20 cellular contexts compared by ENCODE assay signal in genomic region chr1:158547533-158547932, GRCh38. TPM values are rescaled to one million over a fixed set of nuclear protein-coding genes. Genes with fewer than 3 reads are reported as not detected.
DNase-seq lines count a peak whose midpoint lies in the region; ATAC-seq and TF ChIP-seq lines count a peak whose summit lies in the region.
"Had no signal": no experiment of that assay in that cellular context is flagged by ENCODE, and none has a peak within 500 bp of the region (broad histone marks: within the 10 kb centered on the region; RNA-seq: fewer than 3 reads in every experiment).

No MANE protein-coding gene starts in this region.

- intact Hi-C loops in activated CD8-positive, alpha-beta T cell treated with anti-CD3 and anti-CD28 coated beads for 36 hours (cut with micrococcal nuclease), result no loop called here

- H3K27ac Mint-ChIP-seq in activated CD8-positive, alpha-beta T cell treated with anti-CD3 and anti-CD28 coated beads for 36 hours, result no peak overlapping the region
- H3K27ac Mint-ChIP-seq in activated CD8-positive, alpha-beta T cell treated with anti-CD3 and anti-CD28 coated beads, Interleukin-2, amount 10 ng/mL, durations not matched to agents 7 days and 5 days, result no peak overlapping the region
- H3K27ac Mint-ChIP-seq in stimulated activated naive CD8-positive, alpha-beta T cell treated with anti-CD3 and anti-CD28 coated beads, Interleukin-15, Interleukin-2, amounts not matched to agents 100 ng/mL and 50 ng/mL, for 24 hours, result peak overlapping the region; percentile 32
- H3K27ac Mint-ChIP-seq in stimulated activated effector memory CD8-positive, alpha-beta T cell treated with anti-CD3 and anti-CD28 coated beads, Interleukin-12 subunit alpha, Interleukin-12 subunit beta, amount 100 ng/mL, for 72 hours, result no peak overlapping the region
- H3K27ac Mint-ChIP-seq: CD4-positive, alpha-beta memory T cell had no signal

- no peak overlapping the region for H3K4me3 Mint-ChIP-seq in activated CD8-positive, alpha-beta T cell treated with anti-CD3 and anti-CD28 coated beads for 36 hours
- no peak overlapping the region for H3K4me3 Mint-ChIP-seq in activated CD8-positive, alpha-beta T cell treated with anti-CD3 and anti-CD28 coated beads, Interleukin-2, amount 10 ng/mL, durations not matched to agents 7 days and 5 days
- H3K4me3 Mint-ChIP-seq in stimulated activated naive CD8-positive, alpha-beta T cell treated with anti-CD3 and anti-CD28 coated beads, Interleukin-15, Interleukin-2, amounts not matched to agents 100 ng/mL and 50 ng/mL, for 24 hours, result no peak overlapping the region
- no peak overlapping the region for H3K4me3 Mint-ChIP-seq in stimulated activated effector memory CD8-positive, alpha-beta T cell treated with anti-CD3 and anti-CD28 coated beads, Interleukin-12 subunit alpha, Interleukin-12 subunit beta, amount 100 ng/mL, for 72 hours
- H3K4me3 Mint-ChIP-seq: CD4-positive, alpha-beta memory T cell had no signal

- POLR2A ChIA-PET in activated CD8-positive, alpha-beta T cell treated with anti-CD3 and anti-CD28 coated beads for 36 hours (lab: Charles Lee), result no interaction called here
- POLR2A ChIA-PET in activated CD8-positive, alpha-beta T cell treated with anti-CD3 and anti-CD28 coated beads, Interleukin-2, amount 10 ng/mL, durations not matched to agents 7 days and 5 days (lab: Charles Lee), result no interaction called here

- no peaks in the 10 kb centered on the region for H3K9me3 Mint-ChIP-seq in activated CD8-positive, alpha-beta T cell treated with anti-CD3 and anti-CD28 coated beads for 36 hours
- no peaks in the 10 kb centered on the region for H3K9me3 Mint-ChIP-seq in activated CD8-positive, alpha-beta T cell treated with anti-CD3 and anti-CD28 coated beads, Interleukin-2, amount 10 ng/mL, durations not matched to agents 7 days and 5 days (ENCODE audit: insufficient read depth)
- H3K9me3 Mint-ChIP-seq in stimulated activated naive CD8-positive, alpha-beta T cell treated with anti-CD3 and anti-CD28 coated beads, Interleukin-15, Interleukin-2, amounts not matched to agents 100 ng/mL and 50 ng/mL, for 24 hours, result peaks cover 3% of the 10 kb centered on the region
- no peaks in the 10 kb centered on the region for H3K9me3 Mint-ChIP-seq in stimulated activated effector memory CD8-positive, alpha-beta T cell treated with anti-CD3 and anti-CD28 coated beads, Interleukin-12 subunit alpha, Interleukin-12 subunit beta, amount 100 ng/mL, for 72 hours

- TF ChIP-seq CTCF in activated CD8-positive, alpha-beta T cell treated with anti-CD3 and anti-CD28 coated beads for 36 hours (IDR thresholded peaks at IDR 0.05), result no peak

- CTCF ChIA-PET in activated CD8-positive, alpha-beta T cell treated with anti-CD3 and anti-CD28 coated beads for 36 hours (lab: Charles Lee), result no interaction called here
- CTCF ChIA-PET in activated CD8-positive, alpha-beta T cell treated with anti-CD3 and anti-CD28 coated beads, Interleukin-2, amount 10 ng/mL, durations not matched to agents 7 days and 5 days (lab: Charles Lee), result no interaction called here

- no peaks in the 10 kb centered on the region for H3K4me1 Mint-ChIP-seq in activated CD8-positive, alpha-beta T cell treated with anti-CD3 and anti-CD28 coated beads for 36 hours (ENCODE audit: low read depth)
- no peaks in the 10 kb centered on the region for H3K4me1 Mint-ChIP-seq in activated CD8-positive, alpha-beta T cell treated with anti-CD3 and anti-CD28 coated beads, Interleukin-2, amount 10 ng/mL, durations not matched to agents 7 days and 5 days (ENCODE audit: low read depth)
- H3K4me1 Mint-ChIP-seq in stimulated activated naive CD8-positive, alpha-beta T cell treated with anti-CD3 and anti-CD28 coated beads, Interleukin-15, Interleukin-2, amounts not matched to agents 100 ng/mL and 50 ng/mL, for 24 hours (ENCODE audit: low read depth), result no peaks in the 10 kb centered on the region
- no peaks in the 10 kb centered on the region for H3K4me1 Mint-ChIP-seq in stimulated activated effector memory CD8-positive, alpha-beta T cell treated with anti-CD3 and anti-CD28 coated beads, Interleukin-12 subunit alpha, Interleukin-12 subunit beta, amount 100 ng/mL, for 72 hours
- H3K4me1 Mint-ChIP-seq: CD4-positive, alpha-beta memory T cell had no signal

- peak; percentile 1 for DNase-seq in activated CD8-positive, alpha-beta T cell treated with anti-CD3 and anti-CD28 coated beads for 36 hours
- no peak for DNase-seq in activated CD8-positive, alpha-beta T cell treated with anti-CD3 and anti-CD28 coated beads, Interleukin-2, amount 10 ng/mL, durations not matched to agents 7 days and 5 days
- no peak for DNase-seq in stimulated activated naive CD8-positive, alpha-beta T cell treated with anti-CD3 and anti-CD28 coated beads, Interleukin-15, Interleukin-2, amounts not matched to agents 100 U/mL and 50 U/mL, for 24 hours
- no peak for DNase-seq in stimulated activated effector memory CD8-positive, alpha-beta T cell treated with anti-CD3 and anti-CD28 coated beads, Interleukin-12 subunit alpha, Interleukin-12 subunit beta, amount 100 ng/mL, for 72 hours (ENCODE audit: low spot score in 2 of 2)
- DNase-seq in NCI-H2196 (lab: John Stamatoyannopoulos, UW; ENCODE audit: unreplicated experiment), result no peak
- DNase-seq in AG08395 (ENCODE audit: low spot score), result no peak
- DNase-seq: C1 segment of cervical spinal cord; Calu3; CD4-positive, alpha-beta memory T cell; COR-L47; DMS53; DMS79 treated with DMSO at 0.1 percent for 48 hours; GF-D8; GM23248; H7; HCEC 1CT had no signal

- ATAC-seq in activated CD8-positive, alpha-beta T cell treated with anti-CD3 and anti-CD28 coated beads for 36 hours, result peak; percentile 24
- ATAC-seq in activated CD8-positive, alpha-beta T cell treated with anti-CD3 and anti-CD28 coated beads, Interleukin-2, amount 10 ng/mL, durations not matched to agents 7 days and 5 days, result no peak
- no peak for ATAC-seq in stimulated activated naive CD8-positive, alpha-beta T cell treated with anti-CD3 and anti-CD28 coated beads, Interleukin-15, Interleukin-2, amounts not matched to agents 100 U/mL and 50 U/mL, for 24 hours
- peak; percentile 66 for ATAC-seq in stimulated activated effector memory CD8-positive, alpha-beta T cell treated with anti-CD3 and anti-CD28 coated beads, Interleukin-12 subunit alpha, Interleukin-12 subunit beta, amount 100 ng/mL, for 72 hours

- peaks cover 26% of the 10 kb centered on the region for H3K27me3 Mint-ChIP-seq in activated CD8-positive, alpha-beta T cell treated with anti-CD3 and anti-CD28 coated beads for 36 hours
- H3K27me3 Mint-ChIP-seq in activated CD8-positive, alpha-beta T cell treated with anti-CD3 and anti-CD28 coated beads, Interleukin-2, amount 10 ng/mL, durations not matched to agents 7 days and 5 days (ENCODE audit: low read depth), result peaks cover 5% of the 10 kb centered on the region
- peaks cover 11% of the 10 kb centered on the region for H3K27me3 Mint-ChIP-seq in stimulated activated naive CD8-positive, alpha-beta T cell treated with anti-CD3 and anti-CD28 coated beads, Interleukin-15, Interleukin-2, amounts not matched to agents 100 ng/mL and 50 ng/mL, for 24 hours

- H3K36me3 Mint-ChIP-seq in activated CD8-positive, alpha-beta T cell treated with anti-CD3 and anti-CD28 coated beads for 36 hours (ENCODE audit: low read depth), result no peaks in the 10 kb centered on the region
- H3K36me3 Mint-ChIP-seq in activated CD8-positive, alpha-beta T cell treated with anti-CD3 and anti-CD28 coated beads, Interleukin-2, amount 10 ng/mL, durations not matched to agents 7 days and 5 days (ENCODE audit: low read depth), result no peaks in the 10 kb centered on the region
- H3K36me3 Mint-ChIP-seq in stimulated activated naive CD8-positive, alpha-beta T cell treated with anti-CD3 and anti-CD28 coated beads, Interleukin-15, Interleukin-2, amounts not matched to agents 100 ng/mL and 50 ng/mL, for 24 hours (ENCODE audit: low read depth), result no peaks in the 10 kb centered on the region
- no peaks in the 10 kb centered on the region for H3K36me3 Mint-ChIP-seq in stimulated activated effector memory CD8-positive, alpha-beta T cell treated with anti-CD3 and anti-CD28 coated beads, Interleukin-12 subunit alpha, Interleukin-12 subunit beta, amount 100 ng/mL, for 72 hours
- H3K36me3 Mint-ChIP-seq: CD4-positive, alpha-beta memory T cell had no signal

RNA-seq across cellular contexts. Expression of gene OR6Y1, which starts 6.7 kb away (rescaled TPM):
- not detected for total RNA-seq in activated CD8-positive, alpha-beta T cell treated with anti-CD3 and anti-CD28 coated beads for 36 hours
- total RNA-seq in activated CD8-positive, alpha-beta T cell treated with anti-CD3 and anti-CD28 coated beads, Interleukin-2, amount 10 ng/mL, durations not matched to agents 7 days and 5 days, result not detected
- total RNA-seq: Calu3; CD4-positive, alpha-beta memory T cell; Daoy; G401; GM23248; H7 had no signal

RNA-seq across cellular contexts. Expression of gene OR6P1, which starts 22.8 kb away (rescaled TPM):
- not detected for total RNA-seq in activated CD8-positive, alpha-beta T cell treated with anti-CD3 and anti-CD28 coated beads for 36 hours
- not detected for total RNA-seq in activated CD8-positive, alpha-beta T cell treated with anti-CD3 and anti-CD28 coated beads, Interleukin-2, amount 10 ng/mL, durations not matched to agents 7 days and 5 days
- total RNA-seq: Calu3; CD4-positive, alpha-beta memory T cell; Daoy; G401; GM23248; H1; H7 had no signal

RNA-seq across cellular contexts. Expression of gene OR10X1, which starts 32.2 kb away (rescaled TPM):
- total RNA-seq in activated CD8-positive, alpha-beta T cell treated with anti-CD3 and anti-CD28 coated beads for 36 hours, result not detected
- total RNA-seq in activated CD8-positive, alpha-beta T cell treated with anti-CD3 and anti-CD28 coated beads, Interleukin-2, amount 10 ng/mL, durations not matched to agents 7 days and 5 days, result not detected
- total RNA-seq: Calu3; CD4-positive, alpha-beta memory T cell; Daoy; G401; GM23248; H1; H7 had no signal

RNA-seq across cellular contexts. Expression of gene OR10Z1, which starts 57.5 kb away (rescaled TPM):
- total RNA-seq in activated CD8-positive, alpha-beta T cell treated with anti-CD3 and anti-CD28 coated beads for 36 hours, result not detected
- total RNA-seq in activated CD8-positive, alpha-beta T cell treated with anti-CD3 and anti-CD28 coated beads, Interleukin-2, amount 10 ng/mL, durations not matched to agents 7 days and 5 days, result not detected
- total RNA-seq: Calu3; CD4-positive, alpha-beta memory T cell; Daoy; G401; GM23248; H1; H7 had no signal

Comparison
In these comparisons a context has a peak if more than half of its experiments do, and no peak if none do; other contexts are left out.
1. ATAC-seq: peak in activated CD8-positive, alpha-beta T cell treated with anti-CD3 and anti-CD28 coated beads for 36 hours (single experiment) and stimulated activated effector memory CD8-positive, alpha-beta T cell treated with anti-CD3 and anti-CD28 coated beads, Interleukin-12 subunit alpha, Interleukin-12 subunit beta, amount 100 ng/mL, for 72 hours (single experiment); none in activated CD8-positive, alpha-beta T cell treated with anti-CD3 and anti-CD28 coated beads, Interleukin-2, amount 10 ng/mL, durations not matched to agents 7 days and 5 days (single experiment) and stimulated activated naive CD8-positive, alpha-beta T cell treated with anti-CD3 and anti-CD28 coated beads, Interleukin-15, Interleukin-2, amounts not matched to agents 100 U/mL and 50 U/mL, for 24 hours (single experiment).